Comparison of ENCODE assay signal across 18 cellular contexts in genomic region chr5:89733772-89734171, GRCh38.
A peak's percentile ranks its signal among the peaks of the same experiment; 100 is the strongest.
DNase-seq lines count a peak whose midpoint lies in the region; ATAC-seq and TF ChIP-seq lines count a peak whose summit lies in the region.
"Had no signal": no experiment of that assay in that cellular context is flagged by ENCODE, and none has a peak within 500 bp of the region (broad histone marks: within the 10 kb centered on the region; RNA-seq: fewer than 3 reads in every experiment).

No MANE protein-coding gene starts in this region.

- no peaks in the 10 kb centered on the region for H4K20me1 ChIP-seq in GM23338 (replicated peaks; ENCODE audit: insufficient read depth)

- H3K36me3 Mint-ChIP-seq in GM23338 (ENCODE audit: low read depth) (no peaks in the 10 kb centered on the region), endothelial cell (ENCODE audit: low read depth, unreplicated experiment) (no peaks in the 10 kb centered on the region)
- no peaks in the 10 kb centered on the region for H3K36me3 Mint-ChIP-seq in activated naive CD8-positive, alpha-beta T cell treated with anti-CD3 and anti-CD28 coated beads for 36 hours
- H3K36me3 Mint-ChIP-seq: CD4-positive, CD25-positive, alpha-beta regulatory T cell had no signal

- H3K4me3 ChIP-seq in GM23338 = no peak overlapping the region
- H3K4me3 ChIP-seq: Peyer's patch had no signal

- H3K4me2 ChIP-seq in GM23338 = no peak overlapping the region

- ATAC-seq in GM23338 (peak; percentile 72), HG03354 (IDR thresholded peaks at IDR 0.05; ENCODE audit: poor library complexity, severe bottlenecking, unreplicated experiment) (peak; percentile 52), HG02870 (IDR thresholded peaks at IDR 0.05; ENCODE audit: unreplicated experiment) (no peak), GM18907 (IDR thresholded peaks at IDR 0.05; ENCODE audit: unreplicated experiment) (no peak)
- ATAC-seq: Right ventricle myocardium inferior had no signal

- H3K79me2 ChIP-seq in GM23338 (replicated peaks; ENCODE audit: insufficient read depth) = no peaks in the 10 kb centered on the region

- no peaks in the 10 kb centered on the region for H3K36me3 ChIP-seq in GM23338 (ENCODE audit: insufficient read depth)
- H3K36me3 ChIP-seq: Peyer's patch had no signal

- no peaks in the 10 kb centered on the region for H3K27me3 ChIP-seq in GM23338 (ENCODE audit: insufficient read depth)
- H3K27me3 ChIP-seq: Peyer's patch had no signal

- no peak overlapping the region for H3K4me3 Mint-ChIP-seq in GM23338
- H3K4me3 Mint-ChIP-seq in endothelial cell (ENCODE audit: unreplicated experiment) = no peak overlapping the region
- no peak overlapping the region for H3K4me3 Mint-ChIP-seq in activated naive CD8-positive, alpha-beta T cell treated with anti-CD3 and anti-CD28 coated beads for 36 hours
- H3K4me3 Mint-ChIP-seq: B cell; CD4-positive, CD25-positive, alpha-beta regulatory T cell; HFFc6 had no signal

- H3K9me2 ChIP-seq in GM23338 (ENCODE audit: insufficient read depth) = no peaks in the 10 kb centered on the region

- H3K4me1 Mint-ChIP-seq in GM23338 = peaks cover 16% of the 10 kb centered on the region
- H3K4me1 Mint-ChIP-seq in endothelial cell (ENCODE audit: unreplicated experiment) = no peaks in the 10 kb centered on the region
- no peaks in the 10 kb centered on the region for H3K4me1 Mint-ChIP-seq in activated naive CD8-positive, alpha-beta T cell treated with anti-CD3 and anti-CD28 coated beads for 36 hours
- H3K4me1 Mint-ChIP-seq: CD4-positive, CD25-positive, alpha-beta regulatory T cell had no signal

- H2AFZ ChIP-seq in GM23338 = no peak overlapping the region

- H3K27ac Mint-ChIP-seq in GM23338 = no peak overlapping the region
- peak overlapping the region; percentile 25 for H3K27ac Mint-ChIP-seq in endothelial cell (ENCODE audit: unreplicated experiment)
- H3K27ac Mint-ChIP-seq in activated naive CD8-positive, alpha-beta T cell treated with anti-CD3 and anti-CD28 coated beads for 36 hours = no peak overlapping the region
- H3K27ac Mint-ChIP-seq: B cell; CD4-positive, CD25-positive, alpha-beta regulatory T cell; HFFc6 had no signal

- no peaks in the 10 kb centered on the region for H3F3A ChIP-seq in GM23338 (replicated peaks; ENCODE audit: low read depth)

- TF ChIP-seq CTCF in GM23338 (conservative IDR thresholded peaks at IDR 0.05; ENCODE audit: low read depth in 2 of 2) (no peak), endothelial cell (IDR thresholded peaks at IDR 0.05; ENCODE audit: unreplicated experiment) (no peak)

- peak; percentile 86 for DNase-seq in GM23338 (ENCODE audit: low spot score)
- no peak for DNase-seq in endothelial cell (ENCODE audit: low spot score)
- peak; percentile 36 for DNase-seq in left kidney (ENCODE audit: low read depth, low spot score)
- DNase-seq in activated naive CD8-positive, alpha-beta T cell treated with anti-CD3 and anti-CD28 coated beads for 36 hours = no peak
- DNase-seq in HUDEP-2 (lab: John Stamatoyannopoulos, UW; ENCODE audit: unreplicated experiment in 76 of 76) = no peak
- DNase-seq: CD4-positive, CD25-positive, alpha-beta regulatory T cell; DMS79 treated with DMSO at 0.1 percent for 48 hours; HFFc6; NCI-H187; NCI-H2171; NCI-H446 treated with DMSO at 0.1 percent for 48 hours; Peyer's patch had no signal

- H3K27ac ChIP-seq in GM23338 (ENCODE audit: low read depth) = no peak overlapping the region
- H3K27ac ChIP-seq: HL-60, Peyer's patch had no signal

- peaks cover 2% of the 10 kb centered on the region; the same call in 1 of the 2 replicates for H3K4me1 ChIP-seq in GM23338 (ENCODE audit: insufficient read depth)
- H3K4me1 ChIP-seq: Peyer's patch had no signal

- H3K27me3 Mint-ChIP-seq in GM23338 (ENCODE audit: insufficient read depth, low read depth, poor library complexity) (no peaks in the 10 kb centered on the region), endothelial cell (ENCODE audit: unreplicated experiment) (no peaks in the 10 kb centered on the region)
- H3K27me3 Mint-ChIP-seq in activated naive CD8-positive, alpha-beta T cell treated with anti-CD3 and anti-CD28 coated beads for 36 hours = no peaks in the 10 kb centered on the region
- H3K27me3 Mint-ChIP-seq: B cell; CD4-positive, CD25-positive, alpha-beta regulatory T cell had no signal

- no peaks in the 10 kb centered on the region for H3K9me3 Mint-ChIP-seq in GM23338
- H3K9me3 Mint-ChIP-seq in endothelial cell (ENCODE audit: unreplicated experiment) = no peaks in the 10 kb centered on the region
- H3K9me3 Mint-ChIP-seq in activated naive CD8-positive, alpha-beta T cell treated with anti-CD3 and anti-CD28 coated beads for 36 hours = no peaks in the 10 kb centered on the region
- H3K9me3 Mint-ChIP-seq: HFFc6 had no signal

TF ChIP-seq in GM23338, 12 proteins besides CTCF, POLR2A, EP300 and RAD21 (continues in another document):
- TF ChIP-seq CREB1 (CRISPR knock-in tag; IDR thresholded peaks at IDR 0.05; ENCODE audit: low read depth) (no peak), NANOG (IDR thresholded peaks at IDR 0.05; ENCODE audit: borderline replicate concordance) (no peak), ZNF331 (CRISPR knock-in tag; IDR thresholded peaks at IDR 0.05; ENCODE audit: low read depth) (no peak), ETS1 (IDR thresholded peaks at IDR 0.05) (no peak), ZNF114 (CRISPR knock-in tag; IDR thresholded peaks at IDR 0.05) (no peak), POLR2AphosphoS5 (IDR thresholded peaks at IDR 0.05; ENCODE audit: low read depth) (no peak), ZNF462 (CRISPR knock-in tag; IDR thresholded peaks at IDR 0.05) (no peak), EZH2phosphoT487 (IDR thresholded peaks at IDR 0.05; ENCODE audit: unreplicated experiment) (no peak), EZH2 (IDR thresholded peaks at IDR 0.05; ENCODE audit: low read depth, unreplicated experiment) (no peak)

Comparison
In these comparisons a context has a peak if more than half of its experiments do, and no peak if none do; other contexts are left out.
1. ATAC-seq: peak in GM23338 (single experiment) and HG03354 (single experiment); none in HG02870 (single experiment) and GM18907 (single experiment).
2. DNase-seq: peak in GM23338 (single experiment) and left kidney (single experiment); none in endothelial cell (single experiment), activated naive CD8-positive, alpha-beta T cell treated with anti-CD3 and anti-CD28 coated beads for 36 hours (single experiment) and HUDEP-2 (0 of 76).